ENCODE assay signal across 20 cellular contexts in the genomic region with DNA sequence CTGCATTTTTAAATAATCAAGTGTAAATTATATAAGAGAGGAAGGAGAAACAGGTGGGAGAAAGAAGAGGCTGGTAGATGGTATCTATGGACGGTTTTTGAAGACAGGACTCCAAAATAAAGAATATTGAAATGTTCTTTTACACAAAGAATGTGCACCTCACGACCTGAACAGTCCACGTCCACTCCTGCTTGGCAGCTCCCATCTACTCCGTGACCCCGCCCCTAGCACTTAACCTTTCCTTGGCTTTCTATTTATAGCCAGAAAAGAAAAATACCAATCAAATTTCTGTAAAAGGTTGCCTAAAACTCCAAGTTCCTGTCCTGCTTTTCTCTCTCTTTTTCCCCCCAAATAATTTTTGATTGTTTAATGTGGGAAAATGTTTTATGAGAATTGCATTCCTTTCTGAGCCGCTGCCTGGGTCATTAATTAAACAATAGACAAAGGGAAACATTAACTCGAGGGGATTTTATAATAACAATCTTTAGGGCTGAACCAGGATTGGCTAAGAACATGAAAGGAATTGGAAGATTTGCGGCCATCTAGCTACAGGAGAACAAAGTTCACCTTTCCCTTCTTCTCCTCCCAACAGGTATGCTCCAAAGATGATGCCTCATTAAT.
"Had no signal": no experiment of that assay in that cellular context is flagged by ENCODE, and none has a peak within 500 bp of the region (broad histone marks: within the 10 kb centered on the region; RNA-seq: fewer than 3 reads in every experiment).

No MANE protein-coding gene starts in this region.

- H3K36me3 ChIP-seq: heart left ventricle, prostate gland, sigmoid colon had no signal

- H3K27me3 ChIP-seq: heart left ventricle, sigmoid colon had no signal

- H3K27me3 Mint-ChIP-seq: activated naive CD8-positive, alpha-beta T cell; memory B cell had no signal

- DNase-seq: activated CD4-positive, alpha-beta T cell treated with anti-CD3 and anti-CD28 coated beads, Interleukin-2, amount 10 ng/mL, durations not matched to agents 24 days and 14 days; activated CD4-positive, CD25-positive, alpha-beta regulatory T cell; activated CD8-positive, alpha-beta memory T cell treated with anti-CD3 and anti-CD28 coated beads, Interleukin-2, amount 50 U/mL, for 4 hours; activated CD8-positive, alpha-beta T cell treated with anti-CD3 and anti-CD28 coated beads, Interleukin-2, amount 10 ng/mL, durations not matched to agents 7 days and 5 days; activated gamma-delta T cell; activated T-cell treated with anti-CD3 and anti-CD28 coated beads, Interleukin-2, amount 50 U/mL, for 48 hours; amniotic stem cell; cortex of kidney; effector CD8-positive, alpha-beta T cell; heart left ventricle; left ventricle myocardium superior; nephron progenitor cell; occipital lobe; sigmoid colon; stimulated activated CD4-positive, alpha-beta T cell treated with anti-CD3 and anti-CD28 coated beads, Interleukin-1b, Interleukin-23, amount 100 ng/mL, for 48 hours had no signal

- ATAC-seq: activated CD8-positive, alpha-beta T cell treated with anti-CD3 and anti-CD28 coated beads, Interleukin-2, amount 10 ng/mL, durations not matched to agents 7 days and 5 days; left ventricle myocardium superior had no signal

- H3K27ac Mint-ChIP-seq: activated CD4-positive, alpha-beta T cell treated with anti-CD3 and anti-CD28 coated beads, Interleukin-2, amount 10 ng/mL, durations not matched to agents 24 days and 14 days; activated CD8-positive, alpha-beta T cell treated with anti-CD3 and anti-CD28 coated beads, Interleukin-2, amount 10 ng/mL, durations not matched to agents 7 days and 5 days; activated naive CD8-positive, alpha-beta T cell; brain; nephron progenitor cell had no signal

- H3K4me1 Mint-ChIP-seq: central memory CD8-positive, alpha-beta T cell had no signal

- H3K9me3 ChIP-seq: heart left ventricle, prostate gland, sigmoid colon had no signal

- H3K27ac ChIP-seq: sigmoid colon had no signal

- H3K9me3 Mint-ChIP-seq: activated CD4-positive, alpha-beta T cell treated with anti-CD3 and anti-CD28 coated beads, Interleukin-2, amount 10 ng/mL, durations not matched to agents 24 days and 14 days; brain; central memory CD8-positive, alpha-beta T cell; memory B cell; nephron progenitor cell had no signal

- H3K4me1 ChIP-seq: prostate gland, sigmoid colon had no signal

- H3K36me3 Mint-ChIP-seq: activated naive CD8-positive, alpha-beta T cell; brain; memory B cell had no signal

- H3K4me3 Mint-ChIP-seq: activated CD4-positive, alpha-beta T cell treated with anti-CD3 and anti-CD28 coated beads, Interleukin-2, amount 10 ng/mL, durations not matched to agents 24 days and 14 days; activated CD8-positive, alpha-beta T cell treated with anti-CD3 and anti-CD28 coated beads, Interleukin-2, amount 10 ng/mL, durations not matched to agents 7 days and 5 days; activated naive CD8-positive, alpha-beta T cell; brain; central memory CD8-positive, alpha-beta T cell; memory B cell; nephron progenitor cell had no signal

- H3K4me3 ChIP-seq: heart left ventricle, prostate gland, sigmoid colon had no signal
